ENCODE assay signal across 12 cellular contexts in the genomic region with DNA sequence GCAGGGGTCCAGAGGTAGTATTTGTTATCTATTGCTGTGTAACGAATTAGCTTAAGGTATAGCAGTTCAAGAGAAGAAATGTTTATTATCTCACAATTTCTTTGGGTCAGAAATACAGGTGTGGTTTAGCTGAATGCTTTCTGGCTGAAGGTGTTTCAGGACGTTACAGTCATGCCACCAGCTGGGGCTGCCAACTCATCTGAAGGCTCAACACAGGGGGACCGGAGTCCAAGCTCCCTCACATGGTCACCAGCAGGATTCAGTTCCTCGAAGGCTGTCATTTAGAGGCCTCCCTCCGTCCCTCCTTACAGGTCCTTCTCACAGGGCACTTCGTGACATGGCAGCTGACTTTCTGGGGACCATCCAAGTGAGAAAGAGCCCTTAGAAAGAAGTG. TPM values are rescaled to one million over a fixed set of nuclear protein-coding genes. Genes with fewer than 3 reads are reported as not detected.
DNase-seq lines count a peak whose midpoint lies in the region; ATAC-seq, FAIRE-seq and TF ChIP-seq lines count a peak whose summit lies in the region.
"Had no signal": no experiment of that assay in that cellular context is flagged by ENCODE, and none has a peak within 500 bp of the region (broad histone marks: within the 10 kb centered on the region; RNA-seq: fewer than 3 reads in every experiment).

No MANE protein-coding gene starts in this region.

- TF ChIP-seq POLR2A in NB4 (IDR thresholded peaks at IDR 0.05; ENCODE audit: extremely low read depth, insufficient read length) = no peak

- no peaks in the 10 kb centered on the region for H3K79me2 ChIP-seq in keratinocyte (ENCODE audit: control insufficient read depth, insufficient read depth, low read length)

- H3K4me1 Mint-ChIP-seq in CD8-positive, alpha-beta memory T cell = peaks cover 14 to 20% (median 20%) of the 10 kb centered on the region in 3 donors

- dilution Hi-C loops in keratinocyte (cut with MboI; ENCODE audit: extremely low pct_ligation_motif_present, low sequenced_read_pairs) = no loop called here

- H3K9me1 ChIP-seq in keratinocyte (ENCODE audit: control insufficient read depth, extremely low read depth, insufficient read depth, low read length) = no peaks in the 10 kb centered on the region

- peaks cover 13% of the 10 kb centered on the region for H3K4me1 ChIP-seq in CD8-positive, alpha-beta memory T cell (ENCODE audit: insufficient read depth, low read length)
- H3K4me1 ChIP-seq in keratinocyte (ENCODE audit: control insufficient read depth, extremely low read depth, insufficient read depth, low read length) = peaks cover 22% of the 10 kb centered on the region

- no peak overlapping the region for H3K4me3 ChIP-seq in CD8-positive, alpha-beta memory T cell (ENCODE audit: low read length)
- no peak overlapping the region for H3K4me3 ChIP-seq in NB4 (ENCODE audit: low read depth, low read length)
- no peak overlapping the region for H3K4me3 ChIP-seq in keratinocyte (ENCODE audit: control insufficient read depth in 2 of 3, extremely low read depth in 1 of 3, insufficient read depth in 2 of 3, low read depth in 1 of 3, low read length in 3 of 3)
- H3K4me3 ChIP-seq: SK-N-MC had no signal

- H3K27me3 Mint-ChIP-seq in CD8-positive, alpha-beta memory T cell = peaks cover 0 to 1% of the 10 kb centered on the region in 2 donors

- peak overlapping the region in 2 of 7 donors; percentile 45 to 53 for H3K4me3 Mint-ChIP-seq in CD8-positive, alpha-beta memory T cell
- H3K4me3 Mint-ChIP-seq: dendritic cell treated with granulocyte-macrophage colony-stimulating factor and Interleukin-4, amounts not matched to agents 40 ng/mL and 50 ng/mL, for 4 days had no signal

- H3K27ac Mint-ChIP-seq in CD8-positive, alpha-beta memory T cell = peak overlapping the region in 5 of 8 donors; percentile 17 to 96 (median 67)

- H3K27me3 ChIP-seq in CD8-positive, alpha-beta memory T cell (ENCODE audit: insufficient read depth, low read length, poor library complexity, severe bottlenecking) = no peaks in the 10 kb centered on the region
- no peaks in the 10 kb centered on the region for H3K27me3 ChIP-seq in keratinocyte (ENCODE audit: control insufficient read depth, extremely low read depth, insufficient read depth, low read length)

- ATAC-seq in GM21526 (IDR thresholded peaks at IDR 0.05; ENCODE audit: low FRiP score, unreplicated experiment) = peak; percentile 12
- no peak for ATAC-seq in HG02763 (IDR thresholded peaks at IDR 0.05; ENCODE audit: unreplicated experiment)
- ATAC-seq in GM18873 (IDR thresholded peaks at IDR 0.05; ENCODE audit: low FRiP score, unreplicated experiment) = no peak

- no peaks in the 10 kb centered on the region for H3K36me3 ChIP-seq in CD8-positive, alpha-beta memory T cell (ENCODE audit: insufficient read depth, low read length)
- no peaks in the 10 kb centered on the region for H3K36me3 ChIP-seq in keratinocyte (ENCODE audit: control insufficient read depth in 2 of 2, extremely low read depth in 1 of 2, insufficient read depth in 2 of 2, low read length in 2 of 2)

- POLR2A ChIA-PET in CD8-positive, alpha-beta memory T cell (lab: Charles Lee) = interaction anchor here (0.6 kb wide), 2 partner anchors 28 to 89 kb away, joined by 3 to 4 read pairs; no protein-coding TSS in a partner anchor

- no peaks in the 10 kb centered on the region for H3K9me3 Mint-ChIP-seq in CD8-positive, alpha-beta memory T cell
- H3K9me3 Mint-ChIP-seq: dendritic cell treated with granulocyte-macrophage colony-stimulating factor and Interleukin-4, amounts not matched to agents 40 ng/mL and 50 ng/mL, for 4 days had no signal

- no peaks in the 10 kb centered on the region for H3K36me3 Mint-ChIP-seq in CD8-positive, alpha-beta memory T cell

- no peak overlapping the region for H3K9ac ChIP-seq in keratinocyte (ENCODE audit: control insufficient read depth, extremely low read depth, insufficient read depth, low read length)

- DNase-seq in CD8-positive, alpha-beta memory T cell = no peak
- DNase-seq in NB4 (ENCODE audit: low read depth) = peak; percentile 15
- no peak for DNase-seq in keratinocyte (ENCODE audit: low read depth, low spot score)
- DNase-seq in OCI-M2 (lab: John Stamatoyannopoulos, UW; ENCODE audit: unreplicated experiment) = no peak
- no peak for DNase-seq in D341Med (ENCODE audit: low spot score)
- DNase-seq: NCI-H1436 treated with DMSO at 0.1 percent for 48 hours had no signal

- no peaks in the 10 kb centered on the region for H4K20me1 ChIP-seq in keratinocyte (ENCODE audit: control insufficient read depth, extremely low read depth, insufficient read depth, low read length)

- no peak overlapping the region for H2AFZ ChIP-seq in keratinocyte (ENCODE audit: control insufficient read depth, low read length)

- no peak overlapping the region for H3K27ac ChIP-seq in CD8-positive, alpha-beta memory T cell (ENCODE audit: low read depth, low read length)
- no peak overlapping the region for H3K27ac ChIP-seq in keratinocyte (ENCODE audit: control insufficient read depth, insufficient read depth, low read length)
- H3K27ac ChIP-seq: C4-2B, SK-N-MC had no signal

- peak overlapping the region; percentile 95 for H3K4me2 ChIP-seq in keratinocyte (ENCODE audit: control insufficient read depth, extremely low read depth, insufficient read depth, low read depth, low read length)

- CTCF ChIA-PET in CD8-positive, alpha-beta memory T cell (lab: Charles Lee) = interaction anchor here (1.6 kb wide), 1 partner anchor 92 kb away, joined by 5 read pairs; no protein-coding TSS in a partner anchor

- H3K9me3 ChIP-seq in CD8-positive, alpha-beta memory T cell (ENCODE audit: low read length) = no peaks in the 10 kb centered on the region
- H3K9me3 ChIP-seq in keratinocyte (ENCODE audit: control insufficient read depth, low read depth, low read length) = no peaks in the 10 kb centered on the region

- FAIRE-seq in keratinocyte (lab: Jason Lieb, UNC) = no peak

- no peak for TF ChIP-seq CTCF in NB4 (IDR thresholded peaks at IDR 0.05; ENCODE audit: low read depth, low read length)
- no peak for TF ChIP-seq CTCF in keratinocyte (optimal IDR thresholded peaks at IDR 0.05 in 1 of 3, IDR thresholded peaks at IDR 0.05 in 1 of 3, conservative IDR thresholded peaks at IDR 0.05 in 1 of 3; ENCODE audit: extremely low read depth in 1 of 3, insufficient read depth in 2 of 3, low read length in 3 of 3)

RNA-seq across cellular contexts. Expression of a gene that starts 37.5 kb away (rescaled TPM):
- 100 to 1,000 TPM; 143 to 149 TPM for total RNA-seq in CD8-positive, alpha-beta memory T cell
- 55.9 TPM for polyA plus RNA-seq in CD8-positive, alpha-beta memory T cell
- 32.2 to 57.4 TPM (median 40.8 TPM) in 3 replicates for polyA plus RNA-seq in keratinocyte
- 27.0 TPM for polyA plus RNA-seq in keratinocyte (2011; ENCODE audit: low read depth)
- polyA plus RNA-seq in keratinocyte (2011; cell fraction: cytosol; rRNA removed) = 42.9 and 103 TPM in 2 replicates
- 42.7 and 57.4 TPM in 2 replicates for polyA plus RNA-seq in keratinocyte (2011; cell fraction: nucleus; rRNA removed)
- 30.9 and 33.9 TPM in 2 replicates for polyA plus RNA-seq in keratinocyte (2012; ENCODE audit: low replicate concordance)
- 7.0 to 31.0 TPM (median 19.7 TPM) in 3 replicates for polyA minus RNA-seq in keratinocyte
- polyA minus RNA-seq in keratinocyte (2011; cell fraction: cytosol; rRNA and poly(A)+ RNA removed) = 32.2 TPM
- 18.3 and 30.1 TPM in 2 replicates for polyA minus RNA-seq in keratinocyte (2011; cell fraction: nucleus; rRNA and poly(A)+ RNA removed)
